8 cellular contexts compared by ENCODE assay signal in the genomic region with DNA sequence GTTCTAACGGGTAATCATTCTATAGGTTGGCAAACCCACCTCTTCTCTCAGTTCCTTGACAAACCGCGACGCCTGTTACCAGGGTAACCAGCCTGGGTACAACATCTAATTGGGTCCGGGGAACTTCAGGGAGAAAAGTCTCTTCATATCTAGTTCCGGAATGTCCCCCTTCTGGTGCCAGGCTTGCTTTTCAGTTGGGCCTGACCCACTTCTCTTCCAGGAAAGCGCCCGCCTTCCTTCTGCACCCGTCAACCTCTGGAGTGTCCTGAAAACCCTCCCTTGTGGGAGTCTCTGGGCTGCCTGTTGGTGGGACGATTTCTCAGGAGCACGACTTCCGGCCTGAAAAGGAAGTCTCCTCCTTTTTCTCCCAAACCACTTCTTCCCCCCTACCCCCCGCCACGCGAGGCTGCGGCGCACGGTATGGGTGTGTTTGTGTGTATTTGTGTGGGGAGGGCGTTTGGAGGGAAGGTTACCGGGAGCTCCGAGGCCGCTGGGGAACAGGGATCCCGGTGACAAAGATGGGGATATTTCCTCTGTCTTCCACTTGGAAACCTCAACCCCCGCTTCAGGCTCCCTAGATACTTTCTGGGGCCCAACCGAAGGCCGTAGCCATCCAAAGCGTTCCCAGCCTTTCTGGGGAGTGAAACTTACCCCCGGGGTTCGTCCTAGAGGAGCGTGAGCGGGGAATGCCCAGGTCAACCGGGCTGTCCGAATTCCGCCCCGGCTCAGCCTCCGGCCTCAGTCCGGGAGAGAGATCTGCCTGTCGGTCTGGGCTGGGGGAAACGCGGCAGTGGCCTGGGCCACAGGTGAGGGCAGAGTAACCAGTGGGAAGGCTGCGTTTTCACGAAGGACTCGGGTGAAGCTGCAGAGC. TPM values are rescaled to one million over a fixed set of nuclear protein-coding genes. Genes with fewer than 3 reads are reported as not detected.
DNase-seq lines count a peak whose midpoint lies in the region; ATAC-seq and TF ChIP-seq lines count a peak whose summit lies in the region.

A gene with protein sequence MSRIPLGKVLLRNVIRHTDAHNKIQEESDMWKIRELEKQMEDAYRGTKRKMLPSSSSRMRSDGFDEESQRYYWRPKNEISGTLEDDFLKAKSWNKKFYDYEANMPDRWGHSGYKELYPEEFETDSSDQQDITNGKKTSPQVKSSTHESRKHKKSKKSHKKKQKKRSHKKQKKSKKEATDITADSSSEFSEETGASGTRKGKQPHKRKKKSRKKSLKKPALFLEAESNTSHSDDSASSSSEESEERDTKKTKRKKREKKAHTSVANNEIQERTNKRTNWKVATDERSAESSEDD (plus strand): TSS at position 359 of the 871 bp plus-strand sequence. CDS start 1,276 bp downstream, outside the sequence.
A gene with protein sequence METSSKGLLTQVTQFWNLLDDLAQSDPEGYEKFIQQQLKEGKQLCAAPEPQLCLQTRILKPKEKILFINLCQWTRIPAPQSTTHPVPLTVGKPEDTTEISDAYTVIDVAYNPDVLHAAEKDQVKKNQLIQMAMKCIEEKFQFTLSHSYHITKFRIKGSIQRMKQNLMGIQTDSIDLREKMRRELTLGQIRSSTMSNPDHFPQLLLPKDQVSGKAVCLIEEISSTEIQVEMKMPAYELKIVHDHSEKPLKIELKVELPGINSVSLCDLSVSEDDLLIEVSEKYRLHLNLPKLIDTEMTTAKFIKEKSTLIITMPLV (minus strand): TSS at position 77 of the 871 bp plus-strand sequence. CDS start 843 bp downstream, outside the sequence.

- peaks cover 12% of the 10 kb centered on the region for H3K36me3 Mint-ChIP-seq in chondrocyte (ENCODE audit: low read depth)

- H3K27me3 Mint-ChIP-seq in chondrocyte (ENCODE audit: low read depth): no peaks in the 10 kb centered on the region

- peak; percentile 88 for DNase-seq in AG10803 (ENCODE audit: low read depth)
- DNase-seq in NCI-H446 treated with DMSO at 0.1 percent for 48 hours (lab: John Stamatoyannopoulos, UW): peak; percentile 74
- peak; percentile 72 for DNase-seq in activated CD4-positive, alpha-beta T cell treated with anti-CD3 and anti-CD28 coated beads for 1 hour
- DNase-seq in chondrocyte (ENCODE audit: low spot score): no peak
- DNase-seq in kidney glomerular epithelial cell (lab: John Stamatoyannopoulos, UW): peak; percentile 92
- peak; percentile 55 to 56 for DNase-seq in stimulated activated CD4-positive, alpha-beta T cell treated with anti-CD3 and anti-CD28 coated beads, Interleukin-1b, Interleukin-23, amount 100 ng/mL, for 1 hour (ENCODE audit: low read depth in 2 of 2)

- H3K4me3 ChIP-seq in AG10803 (ENCODE audit: low read length): peak within 1 kb of the TSS; percentile 90

- peak; percentile 79 for ATAC-seq in GM19025 (IDR thresholded peaks at IDR 0.05; ENCODE audit: low read depth, unreplicated experiment)
- ATAC-seq in HG03342 (IDR thresholded peaks at IDR 0.05; ENCODE audit: unreplicated experiment): peak; percentile 83

- TF ChIP-seq CTCF in AG10803 (conservative IDR thresholded peaks at IDR 0.05; ENCODE audit: low read length) (peak; percentile 23; the same call in 1 of the 2 replicates), chondrocyte (IDR thresholded peaks at IDR 0.05) (peak; percentile 50)

- no peaks in the 10 kb centered on the region for H3K9me3 Mint-ChIP-seq in chondrocyte (ENCODE audit: low read depth)

- H3K4me1 Mint-ChIP-seq in chondrocyte (ENCODE audit: low read depth): peaks cover 31% of the 10 kb centered on the region

- peak within 1 kb of the TSS; percentile 99 for H3K27ac Mint-ChIP-seq in chondrocyte (ENCODE audit: unreplicated experiment)

- peak within 1 kb of the TSS; percentile 90 for H3K4me3 Mint-ChIP-seq in chondrocyte (ENCODE audit: unreplicated experiment)

RNA-seq across cellular contexts. Expression of the first gene that starts in this region (rescaled TPM):
- 15.5 to 18.5 TPM (median 18.2 TPM) in 3 replicates for total RNA-seq in chondrocyte

RNA-seq across cellular contexts. Expression of the second gene that starts in this region (rescaled TPM):
- total RNA-seq in chondrocyte: 0.62 to 1.4 TPM (median 1.3 TPM) in 3 replicates
